In genomic region chr18:59957957-59958356, GRCh38 we compare ENCODE assay signal across 8 cellular contexts. TPM values are rescaled to one million over a fixed set of nuclear protein-coding genes. Genes with fewer than 3 reads are reported as not detected.
DNase-seq lines count a peak whose midpoint lies in the region; ATAC-seq and TF ChIP-seq lines count a peak whose summit lies in the region.

No MANE protein-coding gene starts in this region.

- WGBS in prostate gland = 16% methylated on average over 2 of the region's 2 CpGs

- in situ Hi-C loops in astrocyte of the cerebellum (cut with HindIII; ENCODE audit: low sequenced_read_pairs) = no loop called here
- in situ Hi-C loops in GM13977 (cut with MboI; ENCODE audit: low pct_unique_long_range_greater_than_20kb, low sequenced_read_pairs, unreplicated experiment) = no loop called here

- DNase-seq in ELR (ENCODE audit: low read depth) (peak; percentile 84), NCI-H2107 treated with DMSO at 0.1 percent for 48 hours (lab: John Stamatoyannopoulos, UW; ENCODE audit: unreplicated experiment) (peak; percentile 95), astrocyte of the cerebellum (ENCODE audit: low read depth) (peak; percentile 6), prostate gland (ENCODE audit: low spot score) (peak; percentile 20), AML-193 (lab: John Stamatoyannopoulos, UW) (no peak), GM13977 (ENCODE audit: low spot score) (no peak), SKM-1 treated with dmso at 0.1 percent for 144 hours (lab: John Stamatoyannopoulos, UW; ENCODE audit: unreplicated experiment) (no peak)

- no peaks in the 10 kb centered on the region for H3K27me3 ChIP-seq in prostate gland (replicated peaks; ENCODE audit: insufficient read depth)

- no peaks in the 10 kb centered on the region for H3K4me1 ChIP-seq in prostate gland (replicated peaks)

- H3K36me3 ChIP-seq in prostate gland = no peaks in the 10 kb centered on the region

- no peak overlapping the region for H3K27ac ChIP-seq in prostate gland

- H3K4me3 ChIP-seq in astrocyte of the cerebellum (ENCODE audit: low read depth, low read length) (no peak overlapping the region), prostate gland (no peak overlapping the region)

- ATAC-seq in HG02623 (IDR thresholded peaks at IDR 0.05; ENCODE audit: unreplicated experiment) = peak; percentile 44

- intact Hi-C loops in prostate gland (cut with DNase I) = no loop called here

- no peaks in the 10 kb centered on the region for H3K9me3 ChIP-seq in prostate gland

- no peak for TF ChIP-seq POLR2A in prostate gland (IDR thresholded peaks at IDR 0.05)

- TF ChIP-seq CTCF in astrocyte of the cerebellum (IDR thresholded peaks at IDR 0.05; ENCODE audit: low read depth, low read length, missing control alignments) (no peak), prostate gland (IDR thresholded peaks at IDR 0.05) (no peak), GM13977 (IDR thresholded peaks at IDR 0.05; ENCODE audit: extremely low read depth, insufficient read depth, missing control alignments) (no peak)

RNA-seq across cellular contexts. Expression of gene PMAIP1, which starts 58.2 kb away (rescaled TPM):
- 1 to 10 TPM; 2.1 to 4.1 TPM for total RNA-seq in prostate gland

Comparison
In these comparisons a context has a peak if more than half of its experiments do, and no peak if none do; other contexts are left out.
1. DNase-seq: peak in ELR (single experiment), NCI-H2107 treated with DMSO at 0.1 percent for 48 hours (single experiment), astrocyte of the cerebellum (single experiment) and prostate gland (single experiment); none in AML-193 (0 of 2), GM13977 (single experiment) and SKM-1 treated with dmso at 0.1 percent for 144 hours (single experiment).